8 cellular contexts compared by ENCODE assay signal in the genomic region with DNA sequence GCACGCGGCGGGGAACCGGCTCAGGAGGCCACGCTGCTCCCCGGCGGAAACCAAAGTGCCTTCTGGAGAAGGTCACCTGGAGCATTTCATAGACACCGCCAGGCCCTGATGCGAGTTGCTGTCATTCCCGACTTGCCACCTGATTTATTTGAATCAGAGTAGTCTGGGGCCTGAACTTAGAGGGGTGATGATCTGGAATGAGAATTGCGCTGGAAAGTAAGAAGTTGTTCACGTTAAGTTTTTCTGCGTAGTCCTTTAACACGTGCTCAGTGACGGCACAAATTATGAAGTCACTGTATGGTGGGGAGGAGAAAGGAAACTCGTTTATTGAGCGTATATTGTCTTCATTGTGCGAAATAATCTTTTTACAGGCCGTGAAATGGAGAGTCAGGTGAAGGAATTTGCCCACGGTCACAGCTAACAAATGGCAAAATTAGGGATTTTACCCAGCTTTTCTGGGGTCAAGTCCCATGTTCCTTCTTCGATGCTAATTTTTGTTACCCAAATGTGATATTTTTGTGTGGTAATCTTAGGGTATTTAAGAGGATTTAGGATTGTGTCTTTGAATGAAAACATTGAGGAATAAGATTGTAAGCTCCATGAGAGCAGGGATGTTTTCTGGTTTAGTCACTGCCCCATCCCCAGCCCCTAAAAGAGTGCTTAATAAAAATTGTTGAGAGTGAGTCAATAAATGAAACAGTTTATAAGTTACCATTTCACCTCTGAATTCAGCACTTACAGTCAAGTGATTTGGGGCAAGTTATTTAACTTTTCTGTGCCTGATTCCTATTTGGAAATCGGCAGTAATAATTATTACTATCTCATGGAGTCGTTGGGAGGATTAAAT. TPM values are rescaled to one million over a fixed set of nuclear protein-coding genes. Genes with fewer than 3 reads are reported as not detected.
DNase-seq lines count a peak whose midpoint lies in the region; ATAC-seq, FAIRE-seq and TF ChIP-seq lines count a peak whose summit lies in the region.

No MANE protein-coding gene starts in this region.

- peak overlapping the region; percentile 93 for H3K27ac Mint-ChIP-seq in T-helper 1 cell treated with Interleukin-12 subunit alpha and Interleukin-12 subunit beta and Interleukin-4 antibody, amounts not matched to agents 30 μg/mL and 1 μg/mL, for 36 hours

- dilution Hi-C loops in endothelial cell of umbilical vein (cut with MboI; ENCODE audit: extremely low pct_ligation_motif_present, low sequenced_read_pairs): no loop called here

- intact Hi-C loops in endothelial cell of umbilical vein (cut with micrococcal nuclease): loop anchor here (10.0 kb wide), 1 partner anchor 343 kb away; a partner anchor contains a TSS
- intact Hi-C loops in aorta (cut with DNase I): loop anchor here (5.0 to 10.0 kb wide), 3 partner anchors 50 to 213 kb away; a partner anchor contains a TSS

- peaks cover 56% of the 10 kb centered on the region for H3K79me2 ChIP-seq in endothelial cell of umbilical vein (ENCODE audit: control insufficient read depth, insufficient read depth, low read length)

- H3K9me1 ChIP-seq in endothelial cell of umbilical vein (replicated peaks; ENCODE audit: control insufficient read depth, extremely low read depth, insufficient read depth, low read length): no peaks in the 10 kb centered on the region

- peaks cover 27% of the 10 kb centered on the region for H3K36me3 Mint-ChIP-seq in T-helper 1 cell treated with Interleukin-12 subunit alpha and Interleukin-12 subunit beta and Interleukin-4 antibody, amounts not matched to agents 30 μg/mL and 1 μg/mL, for 36 hours (ENCODE audit: low read depth)

- no peaks in the 10 kb centered on the region for H4K20me1 ChIP-seq in endothelial cell of umbilical vein (replicated peaks; ENCODE audit: control insufficient read depth, extremely low read depth, insufficient read depth, low read length)

- TSS peak; percentile 66 for BruUV-seq in endothelial cell of umbilical vein (replicated peaks; lab: Mats Ljungman, UMichigan)

- peaks cover 39% of the 10 kb centered on the region for H3K4me1 Mint-ChIP-seq in T-helper 1 cell treated with Interleukin-12 subunit alpha and Interleukin-12 subunit beta and Interleukin-4 antibody, amounts not matched to agents 30 μg/mL and 1 μg/mL, for 36 hours (ENCODE audit: low read depth)

- H3K4me3 ChIP-seq in endothelial cell of umbilical vein (replicated peaks in 1 of 3; ENCODE audit: insufficient read depth in 1 of 3, low read depth in 1 of 3, low read length in 3 of 3) (peak overlapping the region; percentile 73 to 98 (median 91)), muscle layer of colon (ENCODE audit: low read depth in 1 of 2, low read length in 2 of 2) (peak overlapping the region; percentile 87 to 91), aorta (ENCODE audit: low read length in 2 of 2) (peak overlapping the region; percentile 64 to 80)

- H3K9me3 Mint-ChIP-seq in T-helper 1 cell treated with Interleukin-12 subunit alpha and Interleukin-12 subunit beta and Interleukin-4 antibody, amounts not matched to agents 30 μg/mL and 1 μg/mL, for 36 hours: no peaks in the 10 kb centered on the region

- POLR2A ChIA-PET in endothelial cell of umbilical vein (lab: Charles Lee): interaction anchor here (0.7 kb wide), 2 partner anchors 46 to 112 kb away, joined by 3 to 4 read pairs; a partner anchor contains a TSS

- peak; percentile 35 for DNase-seq in Daoy (ENCODE audit: low read depth)
- peak; percentile 66 for DNase-seq in endothelial cell of umbilical vein (ENCODE audit: low read depth, low spot score)
- DNase-seq in aorta: no peak
- DNase-seq in GM13976 (ENCODE audit: low spot score): no peak

- H3K36me3 ChIP-seq in endothelial cell of umbilical vein (ENCODE audit: control insufficient read depth in 2 of 2, extremely low read depth in 1 of 2, insufficient read depth in 2 of 2, low read length in 2 of 2) (no peaks in the 10 kb centered on the region), muscle layer of colon (ENCODE audit: insufficient read depth, low read length) (no peaks in the 10 kb centered on the region), aorta (ENCODE audit: control insufficient read depth in 1 of 2, insufficient read depth in 2 of 2, low read length in 1 of 2) (no peaks in the 10 kb centered on the region)

- FAIRE-seq in endothelial cell of umbilical vein (lab: Jason Lieb, UNC): peak; percentile 48

- H3K4me2 ChIP-seq in endothelial cell of umbilical vein (ENCODE audit: insufficient read depth, low read length): peak overlapping the region; percentile 99

- 11 to 13% methylated on average over 23 of the region's 23 CpGs for WGBS in aorta, 2 donors

- H3K9me3 ChIP-seq in endothelial cell of umbilical vein (replicated peaks; ENCODE audit: control insufficient read depth, insufficient read depth, low read length): no peaks in the 10 kb centered on the region
- H3K9me3 ChIP-seq in muscle layer of colon (ENCODE audit: low read length): no peaks in the 10 kb centered on the region
- no peaks in the 10 kb centered on the region for H3K9me3 ChIP-seq in aorta (ENCODE audit: control insufficient read depth, low read length)

- H3K27me3 ChIP-seq in endothelial cell of umbilical vein (ENCODE audit: control insufficient read depth in 2 of 2, insufficient read depth in 2 of 2, low read length in 2 of 2): peaks cover 0 to 2% of the 10 kb centered on the region in 2 experiments
- no peaks in the 10 kb centered on the region for H3K27me3 ChIP-seq in muscle layer of colon (ENCODE audit: control insufficient read depth in 1 of 2, insufficient read depth in 2 of 2, low read length in 2 of 2)
- no peaks in the 10 kb centered on the region for H3K27me3 ChIP-seq in aorta (ENCODE audit: control insufficient read depth in 1 of 2, insufficient read depth in 2 of 2, low read length in 1 of 2)

- TF ChIP-seq POLR2A in endothelial cell of umbilical vein (IDR thresholded peaks at IDR 0.05; ENCODE audit: low read depth, low read length): no peak

- peak overlapping the region; percentile 96 for H3K27ac ChIP-seq in endothelial cell of umbilical vein (ENCODE audit: insufficient read depth, low read depth, low read length)
- H3K27ac ChIP-seq in muscle layer of colon (ENCODE audit: low read depth, low read length): peak overlapping the region; percentile 93
- H3K27ac ChIP-seq in aorta (ENCODE audit: low read depth in 1 of 2, low read length in 2 of 2): peak overlapping the region; percentile 49 to 79

- H3K4me1 ChIP-seq in endothelial cell of umbilical vein (ENCODE audit: control insufficient read depth, extremely low read depth, insufficient read depth, low read length) (peaks cover 12% of the 10 kb centered on the region), muscle layer of colon (ENCODE audit: insufficient read depth, low read length) (peaks cover 46% of the 10 kb centered on the region), aorta (ENCODE audit: control insufficient read depth in 1 of 2, insufficient read depth in 2 of 2, low read length in 2 of 2) (peaks cover 0 to 13% of the 10 kb centered on the region in 2 donors)

- peaks cover 2% of the 10 kb centered on the region for H3K27me3 Mint-ChIP-seq in T-helper 1 cell treated with Interleukin-12 subunit alpha and Interleukin-12 subunit beta and Interleukin-4 antibody, amounts not matched to agents 30 μg/mL and 1 μg/mL, for 36 hours (ENCODE audit: low read depth)

- CTCF ChIA-PET in endothelial cell of umbilical vein (lab: Charles Lee): interaction anchor here (0.5 to 1.4 kb wide), 12 partner anchors 8 to 207 kb away, joined by 3 to 6 read pairs (median 4); a partner anchor contains a TSS

- in situ Hi-C loops in GM13976 (cut with MboI; ENCODE audit: low sequenced_read_pairs, unreplicated experiment): loop anchor here (25.0 kb wide), 1 partner anchor 210 kb away; no protein-coding TSS in a partner anchor

- H3K4me3 Mint-ChIP-seq in T-helper 1 cell treated with Interleukin-12 subunit alpha and Interleukin-12 subunit beta and Interleukin-4 antibody, amounts not matched to agents 30 μg/mL and 1 μg/mL, for 36 hours: peak overlapping the region; percentile 97

- peak overlapping the region; percentile 98 for H3K9ac ChIP-seq in endothelial cell of umbilical vein (replicated peaks; ENCODE audit: extremely low read depth, insufficient read depth, low read length)
- H3K9ac ChIP-seq in muscle layer of colon (ENCODE audit: low read length): peak overlapping the region; percentile 63

- no peak for TF ChIP-seq CTCF in endothelial cell of umbilical vein (IDR thresholded peaks at IDR 0.05; ENCODE audit: extremely low read depth in 1 of 2, insufficient read depth in 1 of 2, low read depth in 1 of 2, low read length in 2 of 2)
- TF ChIP-seq CTCF in GM13976 (IDR thresholded peaks at IDR 0.05; ENCODE audit: borderline replicate concordance, control extremely low read depth, extremely low read depth, insufficient read depth, missing control alignments): no peak

- ATAC-seq in HG02885 (IDR thresholded peaks at IDR 0.05; ENCODE audit: poor library complexity, unreplicated experiment): peak; percentile 5
- peak; percentile 27 for ATAC-seq in aorta (ENCODE audit: low FRiP score)
- no peak for ATAC-seq in HG03175 (IDR thresholded peaks at IDR 0.05; ENCODE audit: unreplicated experiment)

- peak overlapping the region; percentile 77 for H2AFZ ChIP-seq in endothelial cell of umbilical vein (ENCODE audit: low read depth, low read length)

TF ChIP-seq in endothelial cell of umbilical vein, 7 proteins besides CTCF, POLR2A, EP300 and RAD21:
- TF ChIP-seq GATA2 (IDR thresholded peaks at IDR 0.05; ENCODE audit: insufficient read depth, insufficient read length, low read depth, low read length) (no peak), MYC (IDR thresholded peaks at IDR 0.05; ENCODE audit: low read depth, low read length) (no peak)
- TF ChIP-seq, protein P1, sequence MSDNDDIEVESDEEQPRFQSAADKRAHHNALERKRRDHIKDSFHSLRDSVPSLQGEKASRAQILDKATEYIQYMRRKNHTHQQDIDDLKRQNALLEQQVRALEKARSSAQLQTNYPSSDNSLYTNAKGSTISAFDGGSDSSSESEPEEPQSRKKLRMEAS (IDR thresholded peaks at IDR 0.05; ENCODE audit: insufficient read depth, insufficient read length): peak; percentile 85

RNA-seq across cellular contexts. Expression of a gene that starts 46.4 kb away (rescaled TPM):
- 30.6 and 40.5 TPM in 2 replicates for total RNA-seq in Daoy (2014; rRNA removed; shearing (Covaris generic))
- total RNA-seq in endothelial cell of umbilical vein: 39.8 and 40.5 TPM in 2 replicates
- 36.2 and 49.6 TPM in 2 replicates for polyA plus RNA-seq in endothelial cell of umbilical vein
- polyA plus RNA-seq in endothelial cell of umbilical vein (2011; cell fraction: cytosol; rRNA removed): 29.4 and 41.5 TPM in 2 replicates
- 11.9 and 14.7 TPM in 2 replicates for polyA plus RNA-seq in endothelial cell of umbilical vein (2011; cell fraction: nucleus; rRNA removed)
- polyA plus RNA-seq in endothelial cell of umbilical vein (2012): 26.3 and 36.2 TPM in 2 replicates
- 55.7 and 64.4 TPM in 2 replicates for polyA minus RNA-seq in endothelial cell of umbilical vein
- polyA minus RNA-seq in endothelial cell of umbilical vein (2011; cell fraction: cytosol; rRNA and poly(A)+ RNA removed): 40.1 TPM
- 4.9 and 6.8 TPM in 2 replicates for polyA minus RNA-seq in endothelial cell of umbilical vein (2011; cell fraction: nucleus; rRNA and poly(A)+ RNA removed)
- total RNA-seq in aorta: 100 to 1,000 TPM; 134 to 188 TPM
- polyA plus RNA-seq in aorta: 100 to 1,000 TPM; 133 to 166 TPM

Comparison
In these comparisons a context has a peak if more than half of its experiments do, and no peak if none do; other contexts are left out.
1. DNase-seq: peak in Daoy (single experiment) and endothelial cell of umbilical vein (single experiment); none in aorta (0 of 2) and GM13976 (single experiment).
2. Peak in every context shown above with its lines, with median percentiles within 50 percentile points of each other: H3K27ac ChIP-seq and H3K4me3 ChIP-seq.